14 cellular contexts compared by ENCODE assay signal in the genomic region with DNA sequence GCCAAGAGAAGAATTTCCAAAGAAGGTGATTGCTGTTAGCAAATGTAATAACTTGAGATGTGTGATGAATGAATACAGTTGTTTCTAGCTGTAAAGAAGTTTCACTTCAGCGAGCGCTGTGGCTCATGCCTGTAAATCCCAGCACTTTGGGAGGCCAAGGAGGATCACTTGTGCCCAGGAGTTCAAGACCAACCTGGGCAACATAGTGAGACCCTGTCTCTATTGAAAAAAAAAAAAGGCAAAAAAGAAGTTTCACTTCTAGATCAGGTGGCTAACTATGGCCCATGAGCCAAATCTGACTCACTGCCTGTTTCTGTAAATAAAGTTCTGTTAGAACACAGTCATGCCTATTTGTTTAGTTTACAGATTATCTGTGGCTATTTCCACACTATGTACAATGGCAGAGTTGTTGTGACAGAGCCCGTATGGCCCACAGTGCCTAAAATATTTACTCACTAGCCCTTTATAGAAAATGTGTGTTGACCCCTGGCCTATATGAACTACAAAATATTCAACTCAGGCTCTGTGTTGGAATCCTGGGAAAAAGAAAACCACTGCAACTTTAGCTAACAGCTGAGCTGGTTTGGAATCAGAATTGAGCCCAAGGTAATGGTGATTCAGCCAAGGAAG. TPM values are rescaled to one million over a fixed set of nuclear protein-coding genes. Genes with fewer than 3 reads are reported as not detected.
DNase-seq lines count a peak whose midpoint lies in the region; ATAC-seq and TF ChIP-seq lines count a peak whose summit lies in the region.
"Had no signal": no experiment of that assay in that cellular context is flagged by ENCODE, and none has a peak within 500 bp of the region (broad histone marks: within the 10 kb centered on the region; RNA-seq: fewer than 3 reads in every experiment).

No MANE protein-coding gene starts in this region.

- H3K4me2 ChIP-seq in SK-N-SH: no peak overlapping the region
- H3K4me2 ChIP-seq: neural progenitor cell had no signal

- H3K4me3 ChIP-seq in SK-N-SH (ENCODE audit: low read depth in 2 of 2, low read length in 1 of 2) (no peak overlapping the region), SJSA1 (no peak overlapping the region), fibroblast of pulmonary artery (replicated peaks; ENCODE audit: low read depth, low read length) (no peak overlapping the region), stomach (no peak overlapping the region)
- H3K4me3 ChIP-seq: neural progenitor cell, upper lobe of left lung had no signal

- H3K9ac ChIP-seq in SK-N-SH: no peak overlapping the region
- H3K9ac ChIP-seq: neural progenitor cell had no signal

- TF ChIP-seq RAD21 in SK-N-SH (IDR thresholded peaks at IDR 0.05; ENCODE audit: low read length): no peak

- H4K20me1 ChIP-seq in SK-N-SH (ENCODE audit: insufficient read depth): no peaks in the 10 kb centered on the region

- H3K27ac ChIP-seq in SK-N-SH (ENCODE audit: low read depth in 2 of 2, low read length in 1 of 2) (peak overlapping the region in 1 of 2 experiments; percentile 62; a peak in 2 of 4 replicates), SJSA1 (peak overlapping the region; percentile 77), stomach (peak overlapping the region in 3 of 5 donors; percentile 44 to 64 (median 46))
- H3K27ac ChIP-seq: neural progenitor cell, upper lobe of left lung had no signal

- ATAC-seq in SK-N-SH treated with all-trans-retinoic acid at 6 μM for 48 hours (no peak), GM19452 (IDR thresholded peaks at IDR 0.05; ENCODE audit: unreplicated experiment) (no peak), HG03439 (IDR thresholded peaks at IDR 0.05; ENCODE audit: unreplicated experiment) (no peak)

- H3K4me1 ChIP-seq in SK-N-SH (ENCODE audit: control insufficient read depth in 1 of 2, insufficient read depth in 2 of 2, low read depth in 1 of 2, low read length in 1 of 2) (0 out of 4 replicates have a peak, but pooled peaks cover 0 to 3% of the 10 kb centered on the region in 2 experiments), SJSA1 (replicated peaks) (peaks cover 36% of the 10 kb centered on the region), stomach (peaks cover 0 to 5% (median 0%) of the 10 kb centered on the region in 4 donors)
- H3K4me1 ChIP-seq: neural progenitor cell, upper lobe of left lung had no signal

- peaks cover 5% of the 10 kb centered on the region for H3F3A ChIP-seq in SK-N-SH (replicated peaks; ENCODE audit: insufficient read depth)

- intact Hi-C loops in stomach (cut with DNase I; ENCODE audit: low total_unique reads): no loop called here

- no peak overlapping the region for H2AFZ ChIP-seq in SK-N-SH (ENCODE audit: low read depth)
- H2AFZ ChIP-seq: neural progenitor cell had no signal

- no peaks in the 10 kb centered on the region for H3K9me3 ChIP-seq in SK-N-SH
- H3K9me3 ChIP-seq in SJSA1 (replicated peaks): no peaks in the 10 kb centered on the region
- no peaks in the 10 kb centered on the region for H3K9me3 ChIP-seq in stomach
- H3K9me3 ChIP-seq: upper lobe of left lung had no signal

- H3K9me2 ChIP-seq in SK-N-SH: no peaks in the 10 kb centered on the region

- no peak for TF ChIP-seq CTCF in SK-N-SH (IDR thresholded peaks at IDR 0.05)
- TF ChIP-seq CTCF in fibroblast of pulmonary artery (IDR thresholded peaks at IDR 0.05; ENCODE audit: low read length, missing control alignments): no peak
- no peak for TF ChIP-seq CTCF in stomach (IDR thresholded peaks at IDR 0.05)

- TF ChIP-seq POLR2A in stomach (IDR thresholded peaks at IDR 0.05): no peak

- no peaks in the 10 kb centered on the region; the same call in 1 of the 2 replicates for H3K27me3 ChIP-seq in SK-N-SH (ENCODE audit: insufficient read depth)
- no peaks in the 10 kb centered on the region for H3K27me3 ChIP-seq in SJSA1 (replicated peaks)
- H3K27me3 ChIP-seq in stomach: no peaks in the 10 kb centered on the region
- H3K27me3 ChIP-seq: neural progenitor cell, upper lobe of left lung had no signal

- H3K79me2 ChIP-seq in SK-N-SH (ENCODE audit: insufficient read depth): no peaks in the 10 kb centered on the region

- TF ChIP-seq EP300 in SK-N-SH (IDR thresholded peaks at IDR 0.05; ENCODE audit: borderline replicate concordance in 1 of 2, low read depth in 1 of 2, low read length in 1 of 2) (no peak), stomach (IDR thresholded peaks at IDR 0.05) (no peak)

- POLR2A ChIA-PET in SK-N-SH (lab: Yijun Ruan, JAX): no interaction called here

- DNase-seq in SK-N-SH (no peak), SJSA1 (ENCODE audit: low read depth in 1 of 2, low spot score in 2 of 2) (peak in 1 of 2 experiments; percentile 68), fibroblast of pulmonary artery (ENCODE audit: low read depth) (peak; percentile 53), stomach (no peak), NCI-H2196 (lab: John Stamatoyannopoulos, UW; ENCODE audit: unreplicated experiment) (no peak)
- DNase-seq: activated CD4-positive, alpha-beta T cell treated with anti-CD3 and anti-CD28 coated beads for 1 hour; DND-41; NCI-H146; SW 1271; upper lobe of left lung had no signal

- WGBS in SK-N-SH (ENCODE audit: low lambda C conversion rate): 33% methylated on average over 3 of the region's 3 CpGs
- WGBS in stomach, 5 donors: 62 to 74% (median 68%) methylated on average over 3 of the region's 3 CpGs

- CTCF ChIA-PET in SK-N-SH (lab: Yijun Ruan, JAX): no interaction called here

- H3K36me3 ChIP-seq in SK-N-SH (replicated peaks in 1 of 2; ENCODE audit: control insufficient read depth in 1 of 2, insufficient read depth in 2 of 2, low read length in 1 of 2) (no peaks in the 10 kb centered on the region), SJSA1 (no peaks in the 10 kb centered on the region), stomach (no peaks in the 10 kb centered on the region)
- H3K36me3 ChIP-seq: neural progenitor cell, upper lobe of left lung had no signal

TF ChIP-seq in SK-N-SH, 30 proteins besides CTCF, POLR2A, EP300 and RAD21:
- TF ChIP-seq FOSL2 (IDR thresholded peaks at IDR 0.05; ENCODE audit: borderline replicate concordance, low read depth) (peak; percentile 10; the same call in 1 of the 2 replicates), RXRA (IDR thresholded peaks at IDR 0.05; ENCODE audit: borderline replicate concordance, low read depth) (no peak)

TF ChIP-seq in SK-N-SH treated with all-trans-retinoic acid at 6 μM for 48 hours, 23 proteins besides CTCF, POLR2A, EP300 and RAD21 (continues in another document):
- TF ChIP-seq ZC3H10 (CRISPR knock-in tag; IDR thresholded peaks at IDR 0.05): no peak
- no peak for TF ChIP-seq ISL1 (CRISPR knock-in tag; IDR thresholded peaks at IDR 0.05)
- TF ChIP-seq, protein P1, sequence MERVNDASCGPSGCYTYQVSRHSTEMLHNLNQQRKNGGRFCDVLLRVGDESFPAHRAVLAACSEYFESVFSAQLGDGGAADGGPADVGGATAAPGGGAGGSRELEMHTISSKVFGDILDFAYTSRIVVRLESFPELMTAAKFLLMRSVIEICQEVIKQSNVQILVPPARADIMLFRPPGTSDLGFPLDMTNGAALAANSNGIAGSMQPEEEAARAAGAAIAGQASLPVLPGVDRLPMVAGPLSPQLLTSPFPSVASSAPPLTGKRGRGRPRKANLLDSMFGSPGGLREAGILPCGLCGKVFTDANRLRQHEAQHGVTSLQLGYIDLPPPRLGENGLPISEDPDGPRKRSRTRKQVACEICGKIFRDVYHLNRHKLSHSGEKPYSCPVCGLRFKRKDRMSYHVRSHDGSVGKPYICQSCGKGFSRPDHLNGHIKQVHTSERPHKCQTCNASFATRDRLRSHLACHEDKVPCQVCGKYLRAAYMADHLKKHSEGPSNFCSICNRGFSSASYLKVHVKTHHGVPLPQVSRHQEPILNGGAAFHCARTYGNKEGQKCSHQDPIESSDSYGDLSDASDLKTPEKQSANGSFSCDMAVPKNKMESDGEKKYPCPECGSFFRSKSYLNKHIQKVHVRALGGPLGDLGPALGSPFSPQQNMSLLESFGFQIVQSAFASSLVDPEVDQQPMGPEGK (CRISPR knock-in tag; IDR thresholded peaks at IDR 0.05; ENCODE audit: borderline replicate concordance): no peak
- TF ChIP-seq SNAI2 (CRISPR knock-in tag; IDR thresholded peaks at IDR 0.05): no peak
- TF ChIP-seq, protein P2, sequence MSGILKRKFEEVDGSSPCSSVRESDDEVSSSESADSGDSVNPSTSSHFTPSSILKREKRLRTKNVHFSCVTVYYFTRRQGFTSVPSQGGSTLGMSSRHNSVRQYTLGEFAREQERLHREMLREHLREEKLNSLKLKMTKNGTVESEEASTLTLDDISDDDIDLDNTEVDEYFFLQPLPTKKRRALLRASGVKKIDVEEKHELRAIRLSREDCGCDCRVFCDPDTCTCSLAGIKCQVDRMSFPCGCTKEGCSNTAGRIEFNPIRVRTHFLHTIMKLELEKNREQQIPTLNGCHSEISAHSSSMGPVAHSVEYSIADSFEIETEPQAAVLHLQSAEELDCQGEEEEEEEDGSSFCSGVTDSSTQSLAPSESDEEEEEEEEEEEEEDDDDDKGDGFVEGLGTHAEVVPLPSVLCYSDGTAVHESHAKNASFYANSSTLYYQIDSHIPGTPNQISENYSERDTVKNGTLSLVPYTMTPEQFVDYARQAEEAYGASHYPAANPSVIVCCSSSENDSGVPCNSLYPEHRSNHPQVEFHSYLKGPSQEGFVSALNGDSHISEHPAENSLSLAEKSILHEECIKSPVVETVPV (CRISPR knock-in tag; IDR thresholded peaks at IDR 0.05): no peak
- TF ChIP-seq BACH2 (CRISPR knock-in tag; IDR thresholded peaks at IDR 0.05; ENCODE audit: borderline replicate concordance): no peak
- no peak for TF ChIP-seq PPARA (CRISPR knock-in tag; IDR thresholded peaks at IDR 0.05; ENCODE audit: borderline replicate concordance)
- TF ChIP-seq OSR1 (CRISPR knock-in tag; IDR thresholded peaks at IDR 0.05): no peak
- no peak for TF ChIP-seq GLIS3 (CRISPR knock-in tag; IDR thresholded peaks at IDR 0.05)
- no peak for TF ChIP-seq RARB (CRISPR knock-in tag; IDR thresholded peaks at IDR 0.05)
- TF ChIP-seq ZNF70 (CRISPR knock-in tag; IDR thresholded peaks at IDR 0.05): no peak
- no peak for TF ChIP-seq ZFP3 (CRISPR knock-in tag; IDR thresholded peaks at IDR 0.05)
- no peak for TF ChIP-seq ZNF8 (CRISPR knock-in tag; IDR thresholded peaks at IDR 0.05)
- TF ChIP-seq ARNTL (CRISPR knock-in tag; IDR thresholded peaks at IDR 0.05; ENCODE audit: borderline replicate concordance, low read depth): no peak
- TF ChIP-seq ZNF565 (CRISPR knock-in tag; conservative IDR thresholded peaks at IDR 0.05; ENCODE audit: low read depth): no peak

RNA-seq across cellular contexts. Expression of a gene that starts 54.1 kb away (rescaled TPM):
- polyA plus RNA-seq in SK-N-SH (2012; rRNA removed) (42.3 and 64.9 TPM in 2 replicates), stomach (10 to 100 TPM; 10.3 to 19.9 (median 18.6) TPM)
- 63.1 and 63.6 TPM in 2 replicates for polyA plus RNA-seq in SK-N-SH (2012; cell fraction: cytosol; rRNA removed)
- 23.8 and 35.8 TPM in 2 replicates for polyA plus RNA-seq in SK-N-SH (2012; cell fraction: nucleus; rRNA removed)
- 72.0 and 117 TPM in 2 replicates for total RNA-seq in SJSA1 (2014; rRNA removed; shearing (Covaris generic))
- total RNA-seq in stomach: 10 to 100 TPM in 4 of 5 donors, 1 to 10 TPM in 1; 1.2 to 46.4 (median 20.4) TPM
